In the genomic region with DNA sequence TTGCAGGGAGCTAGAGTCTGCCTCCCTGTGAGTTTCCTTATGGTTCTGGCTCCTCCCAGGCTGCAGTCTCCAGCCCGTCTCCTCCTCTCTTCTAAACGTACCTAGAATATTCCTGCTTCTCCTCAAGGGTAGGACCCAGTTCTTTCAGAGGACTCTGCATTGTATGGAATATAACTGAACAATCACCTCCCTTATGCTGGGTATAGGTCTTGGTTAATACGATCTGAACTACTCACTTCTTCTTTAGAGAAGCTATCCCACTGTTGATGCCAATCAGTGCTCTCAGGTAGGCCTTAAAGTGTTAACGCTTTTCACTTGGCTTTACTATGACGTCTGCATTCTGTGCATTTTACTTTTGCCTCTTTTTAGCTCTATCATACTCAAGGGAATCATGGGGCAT, we compare ENCODE assay signal across 26 cellular contexts.
"Had no signal": no experiment of that assay in that cellular context is flagged by ENCODE, and none has a peak within 500 bp of the region (broad histone marks: within the 10 kb centered on the region; RNA-seq: fewer than 3 reads in every experiment).

No MANE protein-coding gene starts in this region.

- H3K36me3 Mint-ChIP-seq: activated naive CD8-positive, alpha-beta T cell; WTC11 had no signal

- H3K4me3 ChIP-seq: ascending aorta, cardiac muscle cell, colonic mucosa had no signal

- H3K9me3 ChIP-seq: ascending aorta, colonic mucosa had no signal

- H3K36me3 ChIP-seq: ascending aorta, cardiac muscle cell, colonic mucosa had no signal

- FAIRE-seq: frontal cortex had no signal

- H3K4me1 Mint-ChIP-seq: activated T-helper 17 cell treated with anti-CD3 and anti-CD28 coated beads, Interleukin-2, amount 50 U/mL, for 72 hours had no signal

- H3K9me3 Mint-ChIP-seq: activated CD8-positive, alpha-beta T cell treated with anti-CD3 and anti-CD28 coated beads for 36 hours; activated T-cell treated with anti-CD3 and anti-CD28 coated beads, Interleukin-2, amount 50 U/mL, for 4 hours; activated T-helper 17 cell treated with anti-CD3 and anti-CD28 coated beads, Interleukin-2, amount 50 U/mL, for 72 hours; endodermal cell; WTC11 had no signal

- H3K4me3 Mint-ChIP-seq: activated CD8-positive, alpha-beta T cell treated with anti-CD3 and anti-CD28 coated beads for 36 hours; activated naive CD8-positive, alpha-beta T cell; activated T-cell treated with anti-CD3 and anti-CD28 coated beads, Interleukin-2, amount 50 U/mL, for 4 hours; activated T-helper 17 cell treated with anti-CD3 and anti-CD28 coated beads, Interleukin-2, amount 50 U/mL, for 72 hours; endodermal cell; WTC11 had no signal

- DNase-seq: activated CD4-positive, alpha-beta T cell treated with anti-CD3 and anti-CD28 coated beads for 1 hour; activated CD4-positive, alpha-beta T cell treated with anti-CD3 and anti-CD28 coated beads for 48 hours; activated CD4-positive, alpha-beta T cell treated with anti-CD3 and anti-CD28 coated beads, Interleukin-2, amount 50 U/mL, for 1 hour; activated CD4-positive, alpha-beta T cell treated with anti-CD3 and anti-CD28 coated beads, Interleukin-2, amount 50 U/mL, for 48 hours; activated CD8-positive, alpha-beta memory T cell treated with anti-CD3 and anti-CD28 coated beads for 24 hours; activated CD8-positive, alpha-beta T cell treated with anti-CD3 and anti-CD28 coated beads for 36 hours; activated effector memory CD4-positive, alpha-beta T cell treated with Interleukin-2 at 50 U/mL for 16 hours; activated gamma-delta T cell treated with Interleukin-2 at 50 U/mL for 16 hours; activated naive CD4-positive, alpha-beta T cell treated with anti-CD3 and anti-CD28 coated beads, Interleukin-2, amount 50 U/mL, for 16 hours; activated naive CD4-positive, alpha-beta T cell treated with Interleukin-2 at 50 U/mL for 16 hours; activated T-cell treated with anti-CD3 and anti-CD28 coated beads, Interleukin-2, amount 50 U/mL, for 4 hours; central memory CD4-positive, alpha-beta T cell; cerebellar nuclear complex; colonic mucosa; effector memory CD4-positive, alpha-beta T cell; foreskin fibroblast; hippocampal formation; T-helper 2 cell had no signal

- H3K27ac ChIP-seq: ascending aorta, cardiac muscle cell, colonic mucosa, VCaP had no signal

- ATAC-seq: activated CD8-positive, alpha-beta T cell treated with anti-CD3 and anti-CD28 coated beads for 36 hours; activated T-cell treated with anti-CD3 and anti-CD28 coated beads, Interleukin-2, amount 50 U/mL, for 4 hours; activated T-helper 17 cell treated with anti-CD3 and anti-CD28 coated beads, Interleukin-2, amount 50 U/mL, for 72 hours; WTC11 had no signal

- H3K27ac Mint-ChIP-seq: activated CD8-positive, alpha-beta T cell treated with anti-CD3 and anti-CD28 coated beads for 36 hours; activated naive CD8-positive, alpha-beta T cell; activated T-helper 17 cell treated with anti-CD3 and anti-CD28 coated beads, Interleukin-2, amount 50 U/mL, for 72 hours; endodermal cell; WTC11 had no signal

- H3K4me1 ChIP-seq: ascending aorta, colonic mucosa had no signal

- H3K27me3 ChIP-seq: ascending aorta, cardiac muscle cell, colonic mucosa had no signal
